Comparison of ENCODE assay signal across 17 cellular contexts in the genomic region with DNA sequence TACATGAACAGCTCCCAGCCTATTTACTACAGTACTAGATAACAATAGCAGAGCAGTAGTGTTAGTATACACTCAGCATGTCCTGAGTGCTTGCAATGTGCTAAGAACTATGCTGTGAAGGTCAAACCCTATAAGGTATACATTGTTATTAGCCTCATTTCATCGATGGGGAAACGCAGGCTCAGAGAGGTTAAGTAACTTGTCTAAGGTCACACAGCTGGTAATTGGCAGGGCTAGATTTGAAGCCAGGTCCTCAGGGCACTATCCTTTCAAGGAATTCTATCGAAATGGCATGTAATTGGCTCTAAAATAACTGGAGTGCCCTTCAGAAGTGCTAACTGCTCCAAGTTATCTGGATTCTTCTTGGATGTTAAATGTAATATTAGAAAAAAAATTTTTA.
A peak's percentile ranks its signal among the peaks of the same experiment; 100 is the strongest.
DNase-seq lines count a peak whose midpoint lies in the region; ATAC-seq, FAIRE-seq and TF ChIP-seq lines count a peak whose summit lies in the region.
"Had no signal": no experiment of that assay in that cellular context is flagged by ENCODE, and none has a peak within 500 bp of the region (broad histone marks: within the 10 kb centered on the region; RNA-seq: fewer than 3 reads in every experiment).

No MANE protein-coding gene starts in this region.

- no peak overlapping the region for H3K9ac ChIP-seq in K562 (ENCODE audit: insufficient read depth in 1 of 2, low read depth in 2 of 2, low read length in 2 of 2)
- H3K9ac ChIP-seq in endodermal cell (ENCODE audit: extremely low read depth, low read length, poor library complexity, severe bottlenecking) = no peak overlapping the region
- H3K9ac ChIP-seq: GM23248 had no signal

- no peak overlapping the region for H3K4me3 Mint-ChIP-seq in endodermal cell
- H3K4me3 Mint-ChIP-seq: CD4-positive, alpha-beta memory T cell; H9; HFFc6 had no signal

- H3K4me1 ChIP-seq in HEK293 (ENCODE audit: control insufficient read depth, insufficient read depth, low read length) = peaks cover 33% of the 10 kb centered on the region
- peaks cover 0 to 5% of the 10 kb centered on the region in 2 experiments; a peak in 2 of 5 replicates for H3K4me1 ChIP-seq in K562 (replicated peaks in 1 of 2; ENCODE audit: control insufficient read depth in 2 of 2, insufficient read depth in 2 of 2, low read length in 2 of 2)
- no peaks in the 10 kb centered on the region for H3K4me1 ChIP-seq in endodermal cell (ENCODE audit: control insufficient read depth, insufficient read depth, low read length)

- no peaks in the 10 kb centered on the region for H3K79me2 ChIP-seq in K562 (ENCODE audit: control insufficient read depth, insufficient read depth, low read length)

- H4K20me1 ChIP-seq in K562 (replicated peaks; ENCODE audit: control insufficient read depth, insufficient read depth, low read length) = peaks cover 17% of the 10 kb centered on the region

- CTCF ChIA-PET in HEK293 (lab: Yijun Ruan, JAX) (interaction anchor here (0.5 to 11.0 kb wide), 32 partner anchors 7 to 1626 kb away, joined by 3 to 225 read pairs (median 4); no protein-coding TSS in a partner anchor), K562 (lab: Yijun Ruan, JAX; ENCODE audit: low intra/inter-chr PET ratio) (interaction anchor here (0.6 kb wide), 1 partner anchor 1461 kb away, joined by 3 read pairs; no protein-coding TSS in a partner anchor)

- no peak for FAIRE-seq in K562 (lab: Jason Lieb, UNC)
- FAIRE-seq: GM19239 had no signal

- DNase-seq in K562 (ENCODE audit: extremely low read depth in 1 of 4, low spot score in 3 of 4) (no peak), endodermal cell (peak; percentile 14), AG20443 (ENCODE audit: low spot score) (no peak), ACHN (no peak)
- DNase-seq in activated CD4-positive, alpha-beta T cell treated with anti-CD3 and anti-CD28 coated beads for 1 hour = no peak
- DNase-seq: C1 segment of cervical spinal cord; Calu3; CD4-positive, alpha-beta memory T cell; COR-L47; DMS53; DMS79 treated with DMSO at 0.1 percent for 48 hours; GM23248; H9; HFFc6 had no signal

- TF ChIP-seq POLR2A in K562 (conservative IDR thresholded peaks at IDR 0.05) = no peak

- no peak overlapping the region for H2AFZ ChIP-seq in K562 (ENCODE audit: low read depth, low read length)
- H2AFZ ChIP-seq: GM23248 had no signal

- TF ChIP-seq CTCF in HEK293 (tag by site-specific recombination; IDR thresholded peaks at IDR 0.05) (no peak), K562 (IDR thresholded peaks at IDR 0.05 in 2 of 3, conservative IDR thresholded peaks at IDR 0.05 in 1 of 3; ENCODE audit: insufficient read depth in 2 of 3, low read depth in 1 of 3, low read length in 3 of 3) (no peak), endodermal cell (conservative IDR thresholded peaks at IDR 0.05) (no peak)

- H3K27ac ChIP-seq in HEK293 (ENCODE audit: extremely low read depth, low read depth, low read length) (no peak overlapping the region), K562 (ENCODE audit: extremely low read depth, low read depth, low read length) (no peak overlapping the region), endodermal cell (ENCODE audit: low read depth, low read length) (no peak overlapping the region)
- H3K27ac ChIP-seq: GM23248 had no signal

- H3K9me3 ChIP-seq in HEK293 (ENCODE audit: control insufficient read depth, insufficient read depth, low read depth, low read length) (no peaks in the 10 kb centered on the region), K562 (replicated peaks; ENCODE audit: control insufficient read depth, insufficient read depth, low read depth, low read length) (no peaks in the 10 kb centered on the region), endodermal cell (ENCODE audit: control insufficient read depth, low read length) (no peaks in the 10 kb centered on the region)

- H3K9me1 ChIP-seq in K562 (ENCODE audit: control insufficient read depth, insufficient read depth, low read length) = no peaks in the 10 kb centered on the region

- BruUV-seq in K562 (replicated peaks; lab: Mats Ljungman, UMichigan) = no TSS peak

- H3K36me3 Mint-ChIP-seq in endodermal cell (ENCODE audit: low read depth) = no peaks in the 10 kb centered on the region
- H3K36me3 Mint-ChIP-seq: CD4-positive, alpha-beta memory T cell had no signal

- no peak overlapping the region for H3K27ac Mint-ChIP-seq in endodermal cell
- H3K27ac Mint-ChIP-seq: CD4-positive, alpha-beta memory T cell; H9; HFFc6 had no signal

- H3K9me3 Mint-ChIP-seq in endodermal cell = no peaks in the 10 kb centered on the region
- H3K9me3 Mint-ChIP-seq: CD4-positive, alpha-beta memory T cell; H9; HFFc6 had no signal

- H3K27me3 ChIP-seq in K562 (ENCODE audit: control insufficient read depth in 2 of 2, insufficient read depth in 2 of 2, low read length in 2 of 2) (peaks cover 3 to 22% of the 10 kb centered on the region in 2 experiments; a peak in 2 of 5 replicates), endodermal cell (ENCODE audit: control insufficient read depth, insufficient read depth, low read length, poor library complexity, severe bottlenecking) (no peaks in the 10 kb centered on the region)

- in situ Hi-C loops in K562 (cut with MboI) = loop anchor here (10.0 kb wide), 2 partner anchors 1377 to 1897 kb away; no protein-coding TSS in a partner anchor
- in situ Hi-C loops in ACHN (cut with HindIII; ENCODE audit: low pct_ligation_motif_present, low pct_unique_long_range_greater_than_20kb, low sequenced_read_pairs) = no loop called here

- no peak overlapping the region for H3K4me2 ChIP-seq in K562 (ENCODE audit: insufficient read depth, low read length)

- H3K27me3 Mint-ChIP-seq in endodermal cell (ENCODE audit: insufficient read depth) = peaks cover 3% of the 10 kb centered on the region

- no peak for TF ChIP-seq RAD21 in K562 (CRISPR knock-in tag; conservative IDR thresholded peaks at IDR 0.05 in 1 of 2, IDR thresholded peaks at IDR 0.05 in 1 of 2)

- WGBS in K562 (ENCODE audit: insufficient coverage, low coverage, missing lambda C conversion rate) = 2% methylated on average over 3 of the region's 3 CpGs
- WGBS in endodermal cell (ENCODE audit: insufficient coverage in 1 of 2, insufficient read length in 1 of 2), 2 experiments = 88 to 100% methylated on average over 2 to 3 of the region's 3 CpGs

- no peaks in the 10 kb centered on the region for H3K4me1 Mint-ChIP-seq in endodermal cell
- H3K4me1 Mint-ChIP-seq: CD4-positive, alpha-beta memory T cell had no signal

- POLR2A ChIA-PET in HEK293 (lab: Yijun Ruan, JAX) = no interaction called here
- POLR2A ChIA-PET in K562 (lab: Yijun Ruan, JAX) = no interaction called here

- no peaks in the 10 kb centered on the region for H3K36me3 ChIP-seq in HEK293 (ENCODE audit: control insufficient read depth in 2 of 2, insufficient read depth in 1 of 2, low read length in 2 of 2)
- no peaks in the 10 kb centered on the region for H3K36me3 ChIP-seq in K562 (ENCODE audit: control insufficient read depth, insufficient read depth, low read length)
- H3K36me3 ChIP-seq in endodermal cell (ENCODE audit: control insufficient read depth, insufficient read depth, low read length) = no peaks in the 10 kb centered on the region

- TF ChIP-seq EP300 in K562 (IDR thresholded peaks at IDR 0.05; ENCODE audit: low read length) = no peak

- no peak for ATAC-seq in K562
- ATAC-seq: HCT116 had no signal

- H3K4me3 ChIP-seq in HEK293 (ENCODE audit: low read depth, low read length) = no peak overlapping the region
- H3K4me3 ChIP-seq in K562 = no peak overlapping the region
- H3K4me3 ChIP-seq in endodermal cell (ENCODE audit: low read length) = no peak overlapping the region
- H3K4me3 ChIP-seq: GM23248 had no signal

- intact Hi-C loops in K562 (cut with micrococcal nuclease) = no loop called here

TF ChIP-seq in HEK293, 187 proteins besides CTCF, POLR2A, EP300 and RAD21:
- TF ChIP-seq ZNF768 (tag by site-specific recombination; IDR thresholded peaks at IDR 0.05) (peak; percentile 98), ZNF514 (tag by site-specific recombination; IDR thresholded peaks at IDR 0.05) (no peak), ZBTB8A (tag by site-specific recombination; IDR thresholded peaks at IDR 0.05) (no peak)
TF ChIP-seq in HEK293: peak in this region for 1.

TF ChIP-seq in K562, 482 proteins besides CTCF, POLR2A, EP300 and RAD21:
- TF ChIP-seq RBM25 (IDR thresholded peaks at IDR 0.05; ENCODE audit: low read depth, low read length, severe bottlenecking) (peak; percentile 91), NELFE (IDR thresholded peaks at IDR 0.05; ENCODE audit: insufficient read depth, insufficient read length) (no peak), ZFP36 (IDR thresholded peaks at IDR 0.05; ENCODE audit: low read depth, low read length, partially characterized antibody) (peak; percentile 67), RBBP5 (IDR thresholded peaks at IDR 0.05; ENCODE audit: borderline replicate concordance, insufficient read depth, low read length, poor library complexity, severe bottlenecking) (no peak), SMARCA5 (IDR thresholded peaks at IDR 0.05) (peak; percentile 61; the same call in 1 of the 2 replicates), ZFP30 (CRISPR knock-in tag; IDR thresholded peaks at IDR 0.05; ENCODE audit: borderline replicate concordance) (no peak), ZBTB8A (IDR thresholded peaks at IDR 0.05; ENCODE audit: partially characterized antibody) (no peak), SIX5 (IDR thresholded peaks at IDR 0.05; ENCODE audit: borderline replicate concordance in 1 of 2, insufficient read depth in 1 of 2, low read depth in 1 of 2, low read length in 2 of 2) (no peak), SMARCC2 (IDR thresholded peaks at IDR 0.05; ENCODE audit: low read depth) (no peak), BCOR (IDR thresholded peaks at IDR 0.05) (0 out of 2 replicates have a peak, but pooled peaks have one; percentile 51), PHB (CRISPR knock-in tag; IDR thresholded peaks at IDR 0.05) (no peak), CREB1 (IDR thresholded peaks at IDR 0.05) (no peak), CREB1 (CRISPR knock-in tag; IDR thresholded peaks at IDR 0.05) (no peak)
TF ChIP-seq in K562: peak in this region for 4.
